Comparison of ENCODE assay signal across 11 cellular contexts in genomic region chr7:102615930-102616329, GRCh38. TPM values are rescaled to one million over a fixed set of nuclear protein-coding genes. Genes with fewer than 3 reads are reported as not detected.
A peak's percentile ranks its signal among the peaks of the same experiment; 100 is the strongest.
DNase-seq lines count a peak whose midpoint lies in the region; ATAC-seq, FAIRE-seq and TF ChIP-seq lines count a peak whose summit lies in the region.
"Not testable (repeated sequence)": the region's sequence is repeated elsewhere in the genome, so short reads cannot be mapped to it uniquely, and the experiment has no call there.
"Had no signal": no experiment of that assay in that cellular context is flagged by ENCODE, and none has a peak within 500 bp of the region (broad histone marks: within the 10 kb centered on the region; RNA-seq: fewer than 3 reads in every experiment).

No MANE protein-coding gene starts in this region.

- peak; percentile 11 for ATAC-seq in GM19023 (IDR thresholded peaks at IDR 0.05; ENCODE audit: unreplicated experiment)
- not testable (repeated sequence) for ATAC-seq in HCT116
- peak; percentile 33 for ATAC-seq in activated CD4-positive, alpha-beta T cell treated with anti-CD3 and anti-CD28 coated beads for 36 hours
- peak; percentile 24 for ATAC-seq in left lobe of liver
- ATAC-seq in pancreas: peak; percentile 20 to 30 (median 26)
- ATAC-seq in stimulated activated naive CD8-positive, alpha-beta T cell treated with anti-CD3 and anti-CD28 coated beads, Interleukin-15, amount 100 ng/mL, for 72 hours: peak; percentile 46

- no CpG with 5 or more reads among the region's 10 CpGs for WGBS in pancreas, 2 donors

- not testable (repeated sequence) for TF ChIP-seq RAD21 in HCT116 (IDR thresholded peaks at IDR 0.05; ENCODE audit: low read depth)

- not testable (repeated sequence) for TF ChIP-seq CTCF in HCT116 (IDR thresholded peaks at IDR 0.05 in 2 of 3, conservative IDR thresholded peaks at IDR 0.05 in 1 of 3; ENCODE audit: borderline replicate concordance in 1 of 3, insufficient read depth in 1 of 3, low read depth in 2 of 3, low read length in 2 of 3); pancreas (IDR thresholded peaks at IDR 0.05)

- not testable (repeated sequence) for H3K9ac ChIP-seq in HCT116 (ENCODE audit: low read length)

- H3K9me2 ChIP-seq in HCT116 (ENCODE audit: insufficient read depth): not testable (repeated sequence)

- BruUV-seq in HCT116 (replicated peaks; lab: Mats Ljungman, UMichigan): TSS peak; percentile 50

- not testable (repeated sequence) for H3K27me3 Mint-ChIP-seq in activated CD4-positive, alpha-beta T cell treated with anti-CD3 and anti-CD28 coated beads for 36 hours; stimulated activated naive CD8-positive, alpha-beta T cell treated with anti-CD3 and anti-CD28 coated beads, Interleukin-15, amount 100 ng/mL, for 72 hours

- CTCF ChIA-PET in HCT116 (lab: Charles Lee); activated CD4-positive, alpha-beta T cell treated with anti-CD3 and anti-CD28 coated beads for 36 hours (lab: Charles Lee): not testable (repeated sequence)

- not testable (repeated sequence) for H3K9me3 Mint-ChIP-seq in activated CD4-positive, alpha-beta T cell treated with anti-CD3 and anti-CD28 coated beads for 36 hours (ENCODE audit: low read depth); stimulated activated naive CD8-positive, alpha-beta T cell treated with anti-CD3 and anti-CD28 coated beads, Interleukin-15, amount 100 ng/mL, for 72 hours

- intact Hi-C loops in HCT116 (cut with micrococcal nuclease); activated CD4-positive, alpha-beta T cell treated with anti-CD3 and anti-CD28 coated beads for 36 hours (cut with DNase I, micrococcal nuclease); pancreas (cut with DNase I): not testable (repeated sequence)

- DNase-seq in HCT116 (ENCODE audit: low read depth, low spot score); activated CD4-positive, alpha-beta T cell treated with anti-CD3 and anti-CD28 coated beads for 36 hours; left lobe of liver (ENCODE audit: low spot score); pancreas; stimulated activated naive CD8-positive, alpha-beta T cell treated with anti-CD3 and anti-CD28 coated beads, Interleukin-15, amount 100 ng/mL, for 72 hours: not testable (repeated sequence)

- H3K4me1 Mint-ChIP-seq in activated CD4-positive, alpha-beta T cell treated with anti-CD3 and anti-CD28 coated beads for 36 hours; stimulated activated naive CD8-positive, alpha-beta T cell treated with anti-CD3 and anti-CD28 coated beads, Interleukin-15, amount 100 ng/mL, for 72 hours: not testable (repeated sequence)

- H3K27ac ChIP-seq in HCT116 (ENCODE audit: low read depth, low read length); pancreas: not testable (repeated sequence)

- H3K79me2 ChIP-seq in HCT116 (ENCODE audit: insufficient read depth, low read length): not testable (repeated sequence)

- H3K36me3 Mint-ChIP-seq in activated CD4-positive, alpha-beta T cell treated with anti-CD3 and anti-CD28 coated beads for 36 hours (ENCODE audit: low read depth): not testable (repeated sequence)

- not testable (repeated sequence) for H3K27ac Mint-ChIP-seq in activated CD4-positive, alpha-beta T cell treated with anti-CD3 and anti-CD28 coated beads for 36 hours; stimulated activated naive CD8-positive, alpha-beta T cell treated with anti-CD3 and anti-CD28 coated beads, Interleukin-15, amount 100 ng/mL, for 72 hours

- not testable (repeated sequence) for H3K9me3 ChIP-seq in HCT116 (ENCODE audit: control insufficient read depth in 1 of 2, insufficient read depth in 1 of 2, low read depth in 1 of 2, low read length in 2 of 2); pancreas

- RAD21 ChIA-PET in HCT116 (lab: Charles Lee; ENCODE audit: low non-redundant PET in 1 of 2, low total read pairs in 2 of 2, uncharacterized antibody in 2 of 2, unreplicated experiment in 2 of 2): not testable (repeated sequence)

- H3K4me3 ChIP-seq in HCT116 (replicated peaks in 1 of 2; ENCODE audit: low read depth in 1 of 2, low read length in 2 of 2); pancreas: not testable (repeated sequence)

- not testable (repeated sequence) for H2AFZ ChIP-seq in HCT116 (ENCODE audit: low read depth, low read length, poor library complexity, severe bottlenecking)

- H3K4me1 ChIP-seq in HCT116 (ENCODE audit: control insufficient read depth in 1 of 2, insufficient read depth in 2 of 2, low read length in 2 of 2); pancreas: not testable (repeated sequence)

- not testable (repeated sequence) for H4K20me1 ChIP-seq in HCT116 (ENCODE audit: insufficient read depth)

- POLR2A ChIA-PET in HCT116 (lab: Charles Lee); activated CD4-positive, alpha-beta T cell treated with anti-CD3 and anti-CD28 coated beads for 36 hours (lab: Charles Lee): not testable (repeated sequence)

- not testable (repeated sequence) for H3K36me3 ChIP-seq in HCT116 (ENCODE audit: control insufficient read depth in 1 of 2, insufficient read depth in 2 of 2, low read length in 2 of 2); pancreas

- TF ChIP-seq POLR2A in HCT116 (IDR thresholded peaks at IDR 0.05; ENCODE audit: borderline replicate concordance, extremely low read depth, insufficient read depth, insufficient read length): not testable (repeated sequence)

- not testable (repeated sequence) for H3K27me3 ChIP-seq in HCT116 (ENCODE audit: insufficient read depth, low read length); pancreas

- not testable (repeated sequence) for H3K4me3 Mint-ChIP-seq in activated CD4-positive, alpha-beta T cell treated with anti-CD3 and anti-CD28 coated beads for 36 hours; stimulated activated naive CD8-positive, alpha-beta T cell treated with anti-CD3 and anti-CD28 coated beads, Interleukin-15, amount 100 ng/mL, for 72 hours

- H3K4me2 ChIP-seq in HCT116 (ENCODE audit: low read length): not testable (repeated sequence)

- FAIRE-seq in pancreas (lab: Jason Lieb, UNC): not testable (repeated sequence)

RNA-seq across cellular contexts. Expression of gene RASA4, which starts 0.6 kb away (rescaled TPM):
- total RNA-seq in HCT116 (2021; ENCODE audit: unreplicated experiment): 18.3 TPM
- polyA plus RNA-seq in HCT116 (2012): 9.6 and 13.1 TPM in 2 replicates
- 10 to 100 TPM; 32.2 to 33.7 TPM for total RNA-seq in activated CD4-positive, alpha-beta T cell treated with anti-CD3 and anti-CD28 coated beads for 36 hours
- total RNA-seq in left lobe of liver: 10.7 TPM
- total RNA-seq in pancreas: 10 to 100 TPM in 5 of 6 donors, 1 to 10 TPM in 1; 8.7 to 33.8 (median 18.1) TPM
- 100 to 1,000 TPM in 1 of 2 donors, 10 to 100 TPM in 1; 60.8 to 128 TPM for polyA plus RNA-seq in pancreas

RNA-seq across cellular contexts. Expression of gene UPK3BL1, which starts 26.7 kb away (rescaled TPM):
- total RNA-seq in HCT116 (2021; ENCODE audit: unreplicated experiment): 7.1 TPM
- 12.0 and 13.4 TPM in 2 replicates for polyA plus RNA-seq in HCT116 (2012)
- 1 to 10 TPM in 1 of 2 experiments, not detected in 1; 4.0 TPM for total RNA-seq in activated CD4-positive, alpha-beta T cell treated with anti-CD3 and anti-CD28 coated beads for 36 hours
- total RNA-seq in left lobe of liver: 10.0 TPM
- total RNA-seq in pancreas: 10 to 100 TPM in 2 of 6 donors, 1 to 10 TPM in 4; 2.9 to 11.8 (median 5.5) TPM
- 100 to 1,000 TPM in 1 of 2 donors, 10 to 100 TPM in 1; 72.2 to 168 TPM for polyA plus RNA-seq in pancreas

RNA-seq across cellular contexts. Expression of gene SPDYE2B, which starts 34.2 kb away (rescaled TPM):
- not detected for total RNA-seq in HCT116 (2021; ENCODE audit: unreplicated experiment)
- 0.12 and 0.17 TPM in 2 replicates for polyA plus RNA-seq in HCT116 (2012)
- total RNA-seq in activated CD4-positive, alpha-beta T cell treated with anti-CD3 and anti-CD28 coated beads for 36 hours: not detected
- not detected for total RNA-seq in left lobe of liver
- total RNA-seq in pancreas: not detected
- polyA plus RNA-seq in pancreas: not detected
- total RNA-seq: H4, K562, LHCN-M2, Peyer's patch had no signal
- polyA plus RNA-seq: A549, K562 had no signal

RNA-seq across cellular contexts. Expression of gene POLR2J3, which starts 43.5 kb away (rescaled TPM):
- total RNA-seq in HCT116 (2021; ENCODE audit: unreplicated experiment): 14.0 TPM
- polyA plus RNA-seq in HCT116 (2012): 13.4 and 16.4 TPM in 2 replicates
- 10 to 100 TPM; 36.3 to 40.4 TPM for total RNA-seq in activated CD4-positive, alpha-beta T cell treated with anti-CD3 and anti-CD28 coated beads for 36 hours
- 15.1 TPM for total RNA-seq in left lobe of liver
- 10 to 100 TPM in 5 of 6 donors, 1 to 10 TPM in 1; 8.3 to 18.8 (median 11.9) TPM for total RNA-seq in pancreas
- polyA plus RNA-seq in pancreas: 100 to 1,000 TPM in 1 of 2 donors, 10 to 100 TPM in 1; 49.5 to 116 TPM

RNA-seq across cellular contexts. Expression of gene POLR2J2, which starts 55.5 kb away (rescaled TPM):
- total RNA-seq in HCT116 (2021; ENCODE audit: unreplicated experiment) (6.2 TPM), left lobe of liver (3.7 TPM), pancreas (1 to 10 TPM; 1.4 to 9.7 (median 3.7) TPM)
- 0.80 and 1.6 TPM in 2 replicates for polyA plus RNA-seq in HCT116 (2012)
- total RNA-seq in activated CD4-positive, alpha-beta T cell treated with anti-CD3 and anti-CD28 coated beads for 36 hours: 10 to 100 TPM; 20.0 to 38.2 TPM
- 1 to 10 TPM; 5.1 to 6.1 TPM for polyA plus RNA-seq in pancreas
